29 cellular contexts compared by ENCODE assay signal in genomic region chr6:75568100-75568499, GRCh38.
"Had no signal": no experiment of that assay in that cellular context is flagged by ENCODE, and none has a peak within 500 bp of the region (broad histone marks: within the 10 kb centered on the region; RNA-seq: fewer than 3 reads in every experiment).

No MANE protein-coding gene starts in this region.

- DNase-seq: stimulated activated CD4-positive, alpha-beta T cell treated with anti-CD3 and anti-CD28 coated beads, Interleukin-2, amount 100 ng/mL, for 48 hours; stimulated activated CD4-positive, alpha-beta T cell treated with anti-CD3 and anti-CD28 coated beads, Interleukin-4, amount 100 ng/mL, for 1 hour; stimulated activated CD4-positive, alpha-beta T cell treated with anti-CD3 and anti-CD28 coated beads, Interleukin-4, amount 100 ng/mL, for 24 hours; stimulated activated CD4-positive, alpha-beta T cell treated with anti-CD3 and anti-CD28 coated beads, Interleukin-4, amount 100 ng/mL, for 4 hours; stimulated activated CD8-positive, alpha-beta memory T cell treated with anti-CD3 and anti-CD28 coated beads, Interleukin-4, amount 100 ng/mL, for 48 hours; stimulated activated naive B cell treated with anti-CD40 and anti-IgM and Interleukin-4, amounts not matched to agents 10 μg/mL and 1 μg/mL and 100 μg/mL, for 72 hours; stimulated activated naive CD4-positive, alpha-beta T cell; stimulated activated naive CD4-positive, alpha-beta T cell treated with Interleukin-2 at 50 U/mL for 16 hours; stimulated activated naive CD8-positive, alpha-beta T cell treated with anti-CD3 and anti-CD28 coated beads, Interleukin-15, amount 100 ng/mL, for 72 hours; stimulated activated naive CD8-positive, alpha-beta T cell treated with anti-CD3 and anti-CD28 coated beads, Interleukin-15, Interleukin-2, amounts not matched to agents 100 U/mL and 50 U/mL, for 24 hours; stomach; substantia nigra; testis; thyroid gland; tibial artery; transverse colon; trophoblast cell; upper lobe of right lung; uterus had no signal

- H3K9me3 ChIP-seq: suprapubic skin, testis, thoracic aorta, thyroid gland, transverse colon, upper lobe of right lung, uterus had no signal

- H3K27me3 ChIP-seq: stomach, suprapubic skin, testis, thyroid gland, tibial artery, tibial nerve, transverse colon, upper lobe of left lung, upper lobe of right lung, uterus, vagina had no signal

- H3K4me1 Mint-ChIP-seq: stimulated activated effector memory CD8-positive, alpha-beta T cell treated with anti-CD3 and anti-CD28 coated beads, Interleukin-12 subunit alpha, Interleukin-12 subunit beta, amount 100 ng/mL, for 72 hours; stimulated activated memory B cell treated with anti-CD40 and anti-IgM and Interleukin-4, amounts not matched to agents 10 μg/mL and 1 μg/mL and 100 μg/mL, for 72 hours; stimulated activated naive B cell treated with anti-CD40 and anti-IgM and Interleukin-4, amounts not matched to agents 10 μg/mL and 1 μg/mL and 100 μg/mL, for 72 hours; stimulated activated naive CD8-positive, alpha-beta T cell treated with anti-CD3 and anti-CD28 coated beads, Interleukin-15, amount 100 ng/mL, for 72 hours had no signal

- H3K36me3 Mint-ChIP-seq: stimulated activated effector memory CD8-positive, alpha-beta T cell treated with anti-CD3 and anti-CD28 coated beads, Interleukin-12 subunit alpha, Interleukin-12 subunit beta, amount 100 ng/mL, for 72 hours; type B pancreatic cell had no signal

- H3K4me1 ChIP-seq: stomach, suprapubic skin, testis, thyroid gland, tibial artery, tibial nerve, transverse colon, upper lobe of left lung, upper lobe of right lung, uterus, vagina had no signal

- H3K4me3 Mint-ChIP-seq: stimulated activated effector memory CD8-positive, alpha-beta T cell treated with anti-CD3 and anti-CD28 coated beads, Interleukin-12 subunit alpha, Interleukin-12 subunit beta, amount 100 ng/mL, for 72 hours; stimulated activated memory B cell treated with anti-CD40 and anti-IgM and Interleukin-4, amounts not matched to agents 10 μg/mL and 1 μg/mL and 100 μg/mL, for 72 hours; stimulated activated naive B cell treated with anti-CD40 and anti-IgM and Interleukin-4, amounts not matched to agents 10 μg/mL and 1 μg/mL and 100 μg/mL, for 72 hours; stimulated activated naive CD8-positive, alpha-beta T cell treated with anti-CD3 and anti-CD28 coated beads, Interleukin-15, amount 100 ng/mL, for 72 hours; stimulated activated naive CD8-positive, alpha-beta T cell treated with anti-CD3 and anti-CD28 coated beads, Interleukin-15, Interleukin-2, amounts not matched to agents 100 ng/mL and 50 ng/mL, for 24 hours; type B pancreatic cell had no signal

- H3K27ac Mint-ChIP-seq: stimulated activated effector memory CD8-positive, alpha-beta T cell treated with anti-CD3 and anti-CD28 coated beads, Interleukin-12 subunit alpha, Interleukin-12 subunit beta, amount 100 ng/mL, for 72 hours; stimulated activated memory B cell treated with anti-CD40 and anti-IgM and Interleukin-4, amounts not matched to agents 10 μg/mL and 1 μg/mL and 100 μg/mL, for 72 hours; stimulated activated naive B cell treated with anti-CD40 and anti-IgM and Interleukin-4, amounts not matched to agents 10 μg/mL and 1 μg/mL and 100 μg/mL, for 72 hours; stimulated activated naive CD8-positive, alpha-beta T cell treated with anti-CD3 and anti-CD28 coated beads, Interleukin-15, amount 100 ng/mL, for 72 hours; stimulated activated naive CD8-positive, alpha-beta T cell treated with anti-CD3 and anti-CD28 coated beads, Interleukin-15, Interleukin-2, amounts not matched to agents 100 ng/mL and 50 ng/mL, for 24 hours; type B pancreatic cell had no signal

- ATAC-seq: stimulated activated effector memory CD8-positive, alpha-beta T cell treated with anti-CD3 and anti-CD28 coated beads, Interleukin-12 subunit alpha, Interleukin-12 subunit beta, amount 100 ng/mL, for 72 hours; stimulated activated memory B cell treated with anti-CD40 and anti-IgM and Interleukin-4, amounts not matched to agents 10 μg/mL and 1 μg/mL and 100 μg/mL, for 72 hours; stimulated activated naive B cell treated with anti-CD40 and anti-IgM and Interleukin-4, amounts not matched to agents 10 μg/mL and 1 μg/mL and 100 μg/mL, for 72 hours; stimulated activated naive CD8-positive, alpha-beta T cell treated with anti-CD3 and anti-CD28 coated beads, Interleukin-15, amount 100 ng/mL, for 72 hours; stimulated activated naive CD8-positive, alpha-beta T cell treated with anti-CD3 and anti-CD28 coated beads, Interleukin-15, Interleukin-2, amounts not matched to agents 100 U/mL and 50 U/mL, for 24 hours; upper lobe of right lung had no signal

- FAIRE-seq: urothelium cell line had no signal

- H3K27ac ChIP-seq: stomach, suprapubic skin, testis, thoracic aorta, thyroid gland, tibial artery, tibial nerve, transverse colon, upper lobe of left lung, upper lobe of right lung, uterus, vagina had no signal

- H3K36me3 ChIP-seq: stomach, suprapubic skin, thoracic aorta, thyroid gland, tibial artery, tibial nerve, transverse colon, upper lobe of left lung, upper lobe of right lung, uterus, vagina had no signal

- H3K4me3 ChIP-seq: stomach, suprapubic skin, testis, thoracic aorta, thyroid gland, tibial artery, tibial nerve, transverse colon, upper lobe of left lung, upper lobe of right lung, uterus, vagina had no signal
